1 cellular context compared by ENCODE assay signal in genomic region chr22:42090596-42091445, GRCh38.
TF ChIP-seq lines count a peak whose summit lies in the region.

Gene NDUFA6 (minus strand): TSS chr22:42090772. CDS start chr22:42090744, 28 bp downstream.

TF ChIP-seq in HepG2, 621 proteins besides CTCF, POLR2A, EP300 and RAD21 (continued from another document and continues in another):
- TF ChIP-seq GMEB2 (CRISPR knock-in tag; IDR thresholded peaks at IDR 0.05; ENCODE audit: low read depth) (no peak; the same call in 1 of the 2 replicates), ZNF337 (CRISPR knock-in tag; IDR thresholded peaks at IDR 0.05; ENCODE audit: borderline replicate concordance, low read depth) (no peak; the same call in 1 of the 2 replicates), ATRX (CRISPR knock-in tag; IDR thresholded peaks at IDR 0.05; ENCODE audit: borderline replicate concordance) (no peak), ZNF292 (CRISPR knock-in tag; IDR thresholded peaks at IDR 0.05; ENCODE audit: borderline replicate concordance, low read depth) (no peak; the same call in 1 of the 2 replicates), ATF2 (CRISPR knock-in tag; IDR thresholded peaks at IDR 0.05) (peak; percentile 72; the same call in 1 of the 2 replicates), ZBTB46 (CRISPR knock-in tag; IDR thresholded peaks at IDR 0.05; ENCODE audit: borderline replicate concordance) (no peak), MED13 (CRISPR knock-in tag; IDR thresholded peaks at IDR 0.05) (peak; percentile 84), HBP1 (CRISPR knock-in tag; IDR thresholded peaks at IDR 0.05; ENCODE audit: low read depth) (no peak), ZMYM2 (CRISPR knock-in tag; IDR thresholded peaks at IDR 0.05) (no peak), BRD4 (CRISPR knock-in tag; IDR thresholded peaks at IDR 0.05) (no peak; the same call in 1 of the 2 replicates), TEAD3 (CRISPR knock-in tag; optimal IDR thresholded peaks at IDR 0.05; ENCODE audit: borderline replicate concordance) (peak; percentile 48), ZNF234 (CRISPR knock-in tag; conservative IDR thresholded peaks at IDR 0.05) (peak; percentile 65), NCOA5 (CRISPR knock-in tag; IDR thresholded peaks at IDR 0.05) (no peak), HDAC1 (CRISPR knock-in tag; IDR thresholded peaks at IDR 0.05) (peak; percentile 85), PCBP1 (IDR thresholded peaks at IDR 0.05; ENCODE audit: borderline replicate concordance, low read depth, low read length) (no peak; the same call in 1 of the 2 replicates), TSC22D2 (CRISPR knock-in tag; IDR thresholded peaks at IDR 0.05; ENCODE audit: borderline replicate concordance) (no peak), PHB2 (IDR thresholded peaks at IDR 0.05; ENCODE audit: partially characterized antibody) (no peak), DBP (CRISPR knock-in tag; IDR thresholded peaks at IDR 0.05; ENCODE audit: not compliant biosample characterization) (no peak), HNF1B (CRISPR knock-in tag; IDR thresholded peaks at IDR 0.05) (peak; percentile 92), TOPORS (CRISPR knock-in tag; IDR thresholded peaks at IDR 0.05) (peak; percentile 60; the same call in 1 of the 2 replicates), PHF21A (CRISPR knock-in tag; IDR thresholded peaks at IDR 0.05) (peak; percentile 70; the same call in 1 of the 2 replicates), ZNF547 (CRISPR knock-in tag; IDR thresholded peaks at IDR 0.05) (peak; percentile 90; the same call in 1 of the 2 replicates), TFDP1 (CRISPR knock-in tag; IDR thresholded peaks at IDR 0.05; ENCODE audit: borderline replicate concordance) (peak; percentile 28; the same call in 1 of the 2 replicates), KDM1A (CRISPR knock-in tag; IDR thresholded peaks at IDR 0.05) (no peak), ADNP (CRISPR knock-in tag; IDR thresholded peaks at IDR 0.05) (peak; percentile 44; the same call in 1 of the 2 replicates), ZNF280B (CRISPR knock-in tag; IDR thresholded peaks at IDR 0.05; ENCODE audit: borderline replicate concordance) (no peak; the same call in 1 of the 2 replicates), ZNF260 (CRISPR knock-in tag; IDR thresholded peaks at IDR 0.05; ENCODE audit: borderline replicate concordance, low read depth) (no peak), ZNF800 (CRISPR knock-in tag; IDR thresholded peaks at IDR 0.05) (peak; percentile 97), ZMYM4 (CRISPR knock-in tag; IDR thresholded peaks at IDR 0.05) (peak; percentile 83), ZNF20 (CRISPR knock-in tag; IDR thresholded peaks at IDR 0.05) (no peak), SSRP1 (CRISPR knock-in tag; IDR thresholded peaks at IDR 0.05) (no peak), THAP8 (CRISPR knock-in tag; IDR thresholded peaks at IDR 0.05; ENCODE audit: borderline replicate concordance) (no peak), KLF9 (CRISPR knock-in tag; IDR thresholded peaks at IDR 0.05; ENCODE audit: low read depth) (no peak), SOX5 (CRISPR knock-in tag; IDR thresholded peaks at IDR 0.05; ENCODE audit: borderline replicate concordance) (peak; percentile 47), SAP130 (CRISPR knock-in tag; IDR thresholded peaks at IDR 0.05; ENCODE audit: low read depth) (peak; percentile 86), GABPB1 (CRISPR knock-in tag; IDR thresholded peaks at IDR 0.05) (peak; percentile 74), CAMTA2 (CRISPR knock-in tag; IDR thresholded peaks at IDR 0.05; ENCODE audit: borderline replicate concordance) (peak; percentile 86; the same call in 1 of the 2 replicates), FOXP1 (IDR thresholded peaks at IDR 0.05) (no peak), FOXP1 (CRISPR knock-in tag; IDR thresholded peaks at IDR 0.05) (no peak), KLF6 (CRISPR knock-in tag; IDR thresholded peaks at IDR 0.05) (peak; percentile 89), RFX3 (CRISPR knock-in tag; IDR thresholded peaks at IDR 0.05) (no peak), NR2F1 (CRISPR knock-in tag; IDR thresholded peaks at IDR 0.05) (peak; percentile 21 to 27; a peak in 1 of 4 replicates), IKZF5 (CRISPR knock-in tag; IDR thresholded peaks at IDR 0.05) (0 out of 2 replicates have a peak, but pooled peaks have one; percentile 69), ZMYM3 (CRISPR knock-in tag; IDR thresholded peaks at IDR 0.05) (0 out of 2 replicates have a peak, but pooled peaks have one; percentile 33), SALL2 (CRISPR knock-in tag; IDR thresholded peaks at IDR 0.05) (peak; percentile 92), ZNF460 (CRISPR knock-in tag; IDR thresholded peaks at IDR 0.05; ENCODE audit: borderline replicate concordance) (no peak; the same call in 1 of the 2 replicates), U2AF1 (optimal IDR thresholded peaks at IDR 0.05; ENCODE audit: low read depth, low read length) (no peak), PLSCR1 (CRISPR knock-in tag; IDR thresholded peaks at IDR 0.05; ENCODE audit: borderline replicate concordance) (no peak), ZNF777 (CRISPR knock-in tag; IDR thresholded peaks at IDR 0.05) (peak; percentile 72), ZNF446 (CRISPR knock-in tag; IDR thresholded peaks at IDR 0.05) (peak; percentile 61; the same call in 1 of the 2 replicates), ZNF607 (CRISPR knock-in tag; IDR thresholded peaks at IDR 0.05; ENCODE audit: borderline replicate concordance) (peak; percentile 87; the same call in 1 of the 2 replicates), TCF7 (IDR thresholded peaks at IDR 0.05; ENCODE audit: low read depth) (no peak; the same call in 1 of the 2 replicates)
